In the genomic region with DNA sequence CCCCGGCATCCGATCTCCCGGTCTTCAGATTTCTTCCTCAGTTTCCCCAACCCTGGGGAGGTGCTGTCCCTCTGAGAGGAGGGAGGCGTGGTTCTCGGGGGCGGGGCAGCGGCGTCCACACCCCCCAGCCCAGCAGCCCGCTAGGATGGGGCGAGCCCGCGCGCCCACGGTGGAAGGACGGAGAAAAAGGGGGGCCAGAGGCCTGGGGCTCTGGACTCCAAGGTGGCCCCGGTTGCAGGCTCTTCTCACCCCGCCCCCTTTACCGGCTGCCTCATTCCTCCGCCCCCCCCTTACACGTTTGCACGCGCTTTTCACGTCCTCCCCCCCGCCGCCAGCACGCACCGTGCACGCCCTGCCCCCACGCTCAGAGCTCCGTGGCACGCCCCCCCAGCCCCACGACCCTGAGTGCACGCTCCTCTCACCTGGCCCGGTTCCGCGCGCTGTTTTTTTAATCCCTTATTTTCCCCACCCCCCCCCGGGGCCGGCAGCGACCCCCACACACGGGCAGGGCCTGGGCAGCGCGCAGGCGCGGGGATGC, we compare ENCODE assay signal across 7 cellular contexts. TPM values are rescaled to one million over a fixed set of nuclear protein-coding genes. Genes with fewer than 3 reads are reported as not detected.
DNase-seq lines count a peak whose midpoint lies in the region; TF ChIP-seq lines count a peak whose summit lies in the region.

No MANE protein-coding gene starts in this region.

- TF ChIP-seq CTCF in GM12864 (IDR thresholded peaks at IDR 0.05; ENCODE audit: low read depth, low read length, missing control alignments) (no peak), endothelial cell (IDR thresholded peaks at IDR 0.05; ENCODE audit: unreplicated experiment) (no peak)

- POLR2A ChIA-PET in activated CD4-positive, alpha-beta memory T cell treated with anti-CD3 and anti-CD28 coated beads, Interleukin-2, amount 10 ng/mL, durations not matched to agents 7 days and 5 days (lab: Charles Lee), result interaction anchor here (1.2 kb wide), 1 partner anchor 246 kb away, joined by 3 read pairs; a partner anchor contains a TSS

- DNase-seq in GM12864 (ENCODE audit: low read depth), result no peak
- peak; percentile 37 for DNase-seq in NAMALWA (ENCODE audit: low spot score)
- DNase-seq in activated CD4-positive, alpha-beta memory T cell treated with anti-CD3 and anti-CD28 coated beads, Interleukin-2, amount 10 ng/mL, durations not matched to agents 7 days and 5 days, result peak; percentile 61
- DNase-seq in endothelial cell (ENCODE audit: low spot score), result no peak
- DNase-seq in midbrain (lab: John Stamatoyannopoulos, UW), result peak; percentile 68
- DNase-seq in stimulated activated CD8-positive, alpha-beta memory T cell treated with anti-CD3 and anti-CD28 coated beads, Interleukin-4, amount 100 ng/mL, for 4 hours (ENCODE audit: low read depth in 2 of 2, low spot score in 1 of 2), result peak; percentile 44 to 47
- DNase-seq in HK-2 (ENCODE audit: unreplicated experiment), result no peak

- no peak overlapping the region for H3K27ac Mint-ChIP-seq in activated CD4-positive, alpha-beta memory T cell treated with anti-CD3 and anti-CD28 coated beads, Interleukin-2, amount 10 ng/mL, durations not matched to agents 7 days and 5 days
- no peak overlapping the region for H3K27ac Mint-ChIP-seq in endothelial cell (ENCODE audit: unreplicated experiment)

- H3K27me3 Mint-ChIP-seq in activated CD4-positive, alpha-beta memory T cell treated with anti-CD3 and anti-CD28 coated beads, Interleukin-2, amount 10 ng/mL, durations not matched to agents 7 days and 5 days, result peaks cover 15% of the 10 kb centered on the region
- peaks cover 11% of the 10 kb centered on the region for H3K27me3 Mint-ChIP-seq in endothelial cell (ENCODE audit: unreplicated experiment)

- H3K9me3 Mint-ChIP-seq in activated CD4-positive, alpha-beta memory T cell treated with anti-CD3 and anti-CD28 coated beads, Interleukin-2, amount 10 ng/mL, durations not matched to agents 7 days and 5 days, result no peaks in the 10 kb centered on the region
- no peaks in the 10 kb centered on the region for H3K9me3 Mint-ChIP-seq in endothelial cell (ENCODE audit: unreplicated experiment)

- peak overlapping the region; percentile 57 for H3K4me3 ChIP-seq in GM12864 (ENCODE audit: low read depth, low read length)

- CTCF ChIA-PET in activated CD4-positive, alpha-beta memory T cell treated with anti-CD3 and anti-CD28 coated beads, Interleukin-2, amount 10 ng/mL, durations not matched to agents 7 days and 5 days (lab: Charles Lee), result interaction anchor here (0.6 to 1.7 kb wide), 2 partner anchors 51 to 212 kb away, joined by 3 to 4 read pairs; no protein-coding TSS in a partner anchor

- H3K4me1 Mint-ChIP-seq in activated CD4-positive, alpha-beta memory T cell treated with anti-CD3 and anti-CD28 coated beads, Interleukin-2, amount 10 ng/mL, durations not matched to agents 7 days and 5 days, result peaks cover 40% of the 10 kb centered on the region
- peaks cover 12% of the 10 kb centered on the region for H3K4me1 Mint-ChIP-seq in endothelial cell (ENCODE audit: unreplicated experiment)

- peak overlapping the region; percentile 46 for H3K4me3 Mint-ChIP-seq in activated CD4-positive, alpha-beta memory T cell treated with anti-CD3 and anti-CD28 coated beads, Interleukin-2, amount 10 ng/mL, durations not matched to agents 7 days and 5 days
- peak overlapping the region; percentile 74 for H3K4me3 Mint-ChIP-seq in endothelial cell (ENCODE audit: unreplicated experiment)

- H3K36me3 Mint-ChIP-seq in activated CD4-positive, alpha-beta memory T cell treated with anti-CD3 and anti-CD28 coated beads, Interleukin-2, amount 10 ng/mL, durations not matched to agents 7 days and 5 days (ENCODE audit: low read depth), result peaks cover 4% of the 10 kb centered on the region
- no peaks in the 10 kb centered on the region for H3K36me3 Mint-ChIP-seq in endothelial cell (ENCODE audit: low read depth, unreplicated experiment)

RNA-seq across cellular contexts. Expression of a gene that starts 0.4 kb away (rescaled TPM):
- 1 to 10 TPM in 1 of 2 experiments, under 1 TPM in 1; 0.98 to 1.1 TPM for total RNA-seq in activated CD4-positive, alpha-beta memory T cell treated with anti-CD3 and anti-CD28 coated beads, Interleukin-2, amount 10 ng/mL, durations not matched to agents 7 days and 5 days
- total RNA-seq in endothelial cell (ENCODE audit: unreplicated experiment), result 9.0 TPM

RNA-seq across cellular contexts. Expression of a gene that starts 4.0 kb away (rescaled TPM):
- 10 to 100 TPM; 57.0 to 58.4 TPM for total RNA-seq in activated CD4-positive, alpha-beta memory T cell treated with anti-CD3 and anti-CD28 coated beads, Interleukin-2, amount 10 ng/mL, durations not matched to agents 7 days and 5 days
- total RNA-seq in endothelial cell (ENCODE audit: unreplicated experiment), result 53.4 TPM

RNA-seq across cellular contexts. Expression of a gene that starts 22.7 kb away (rescaled TPM):
- total RNA-seq in activated CD4-positive, alpha-beta memory T cell treated with anti-CD3 and anti-CD28 coated beads, Interleukin-2, amount 10 ng/mL, durations not matched to agents 7 days and 5 days, result under 1 TPM in 1 of 2 experiments, not detected in 1; 0.38 TPM
- 1.6 TPM for total RNA-seq in endothelial cell (ENCODE audit: unreplicated experiment)

RNA-seq across cellular contexts. Expression of a gene that starts 26.0 kb away (rescaled TPM):
- total RNA-seq in activated CD4-positive, alpha-beta memory T cell treated with anti-CD3 and anti-CD28 coated beads, Interleukin-2, amount 10 ng/mL, durations not matched to agents 7 days and 5 days, result 1 to 10 TPM in 1 of 2 experiments, under 1 TPM in 1; 0.45 to 1.0 TPM
- total RNA-seq in endothelial cell (ENCODE audit: unreplicated experiment), result 0.82 TPM

RNA-seq across cellular contexts. Expression of a gene that starts 38.9 kb away (rescaled TPM):
- total RNA-seq in activated CD4-positive, alpha-beta memory T cell treated with anti-CD3 and anti-CD28 coated beads, Interleukin-2, amount 10 ng/mL, durations not matched to agents 7 days and 5 days, result 10 to 100 TPM; 29.2 to 29.6 TPM
- total RNA-seq in endothelial cell (ENCODE audit: unreplicated experiment), result 31.9 TPM

Comparison
In these comparisons a context has a peak if more than half of its experiments do, and no peak if none do; other contexts are left out.
1. DNase-seq: peak in NAMALWA (single experiment), activated CD4-positive, alpha-beta memory T cell treated with anti-CD3 and anti-CD28 coated beads, Interleukin-2, amount 10 ng/mL, durations not matched to agents 7 days and 5 days (single experiment), midbrain (single experiment) and stimulated activated CD8-positive, alpha-beta memory T cell treated with anti-CD3 and anti-CD28 coated beads, Interleukin-4, amount 100 ng/mL, for 4 hours (2 of 2); none in GM12864 (single experiment), endothelial cell (single experiment) and HK-2 (single experiment).